In the genomic region with DNA sequence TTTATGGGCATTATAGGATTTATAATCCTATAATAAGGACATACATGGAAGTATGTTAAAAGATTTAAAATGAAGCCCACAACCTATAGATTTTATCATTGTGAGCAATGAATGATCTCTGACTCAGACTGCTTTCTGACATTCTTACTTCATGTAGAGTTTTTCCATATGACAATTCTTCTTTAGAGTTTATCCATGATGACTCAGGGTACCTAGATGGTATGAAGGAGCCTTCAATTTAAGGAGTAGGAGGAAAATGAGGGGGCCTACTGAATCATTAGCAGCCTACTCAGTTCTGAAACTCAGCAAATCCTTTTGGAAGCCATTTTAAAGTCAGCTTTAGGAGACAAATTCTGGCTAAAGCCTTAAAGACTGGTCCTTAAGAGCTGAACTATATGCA, we compare ENCODE assay signal across 12 cellular contexts. TPM values are rescaled to one million over a fixed set of nuclear protein-coding genes. Genes with fewer than 3 reads are reported as not detected.
DNase-seq lines count a peak whose midpoint lies in the region; ATAC-seq and TF ChIP-seq lines count a peak whose summit lies in the region.
"Had no signal": no experiment of that assay in that cellular context is flagged by ENCODE, and none has a peak within 500 bp of the region (broad histone marks: within the 10 kb centered on the region; RNA-seq: fewer than 3 reads in every experiment).

No MANE protein-coding gene starts in this region.

- H3K9me3 ChIP-seq in breast epithelium, result no peaks in the 10 kb centered on the region
- H3K9me3 ChIP-seq in osteoblast (ENCODE audit: low read depth, low read length), result no peaks in the 10 kb centered on the region
- H3K9me3 ChIP-seq: spleen had no signal

- H3K36me3 ChIP-seq in breast epithelium, result no peaks in the 10 kb centered on the region
- H3K36me3 ChIP-seq in osteoblast (ENCODE audit: insufficient read depth, low read length), result no peaks in the 10 kb centered on the region

- no peaks in the 10 kb centered on the region for H4K20me1 ChIP-seq in osteoblast (ENCODE audit: insufficient read depth, low read length)

- peaks cover 8% of the 10 kb centered on the region for H3K79me2 ChIP-seq in osteoblast (ENCODE audit: insufficient read depth, low read length)

- intact Hi-C loops in breast epithelium (cut with DNase I; ENCODE audit: low total_unique reads), result no loop called here

- no peaks in the 10 kb centered on the region for H3K27me3 ChIP-seq in breast epithelium
- no peaks in the 10 kb centered on the region for H3K27me3 ChIP-seq in osteoblast (ENCODE audit: insufficient read depth, low read length)
- H3K27me3 ChIP-seq: spleen had no signal

- H3K4me2 ChIP-seq in osteoblast (ENCODE audit: insufficient read depth, low read length), result no peak overlapping the region

- H3K27ac ChIP-seq in breast epithelium (peak overlapping the region; percentile 43 to 67), osteoblast (ENCODE audit: low read depth, low read length) (peak overlapping the region; percentile 18)
- H3K27ac ChIP-seq: spleen had no signal

- TF ChIP-seq CTCF in breast epithelium (IDR thresholded peaks at IDR 0.05) (no peak), osteoblast (IDR thresholded peaks at IDR 0.05; ENCODE audit: extremely low read depth, low read depth, low read length) (no peak)

- H3K4me1 ChIP-seq in breast epithelium (peaks cover 3 to 13% of the 10 kb centered on the region in 2 donors), osteoblast (ENCODE audit: insufficient read depth, low read length) (peaks cover 6% of the 10 kb centered on the region)

- DNase-seq in HCEC 1CT, result peak; percentile 86
- peak; percentile 65 for DNase-seq in NCI-H226
- DNase-seq in breast epithelium (ENCODE audit: low spot score in 2 of 2), result no peak
- no peak for DNase-seq in osteoblast (ENCODE audit: insufficient read length, low spot score, missing footprints)
- no peak for DNase-seq in AG20443 (ENCODE audit: low spot score)
- DNase-seq: activated CD4-positive, alpha-beta T cell treated with anti-CD3 and anti-CD28 coated beads, Interleukin-2, amount 50 U/mL, for 48 hours; DMS 273 treated with DMSO at 0.1 percent for 48 hours; natural killer cell; NCI-H1694; spleen had no signal

- H3K4me3 ChIP-seq in breast epithelium (no peak overlapping the region), osteoblast (ENCODE audit: insufficient read depth, low read length) (no peak overlapping the region)
- H3K4me3 ChIP-seq: spleen had no signal

- H2AFZ ChIP-seq in osteoblast (ENCODE audit: low read length), result peak overlapping the region; percentile 32

- no peak for TF ChIP-seq POLR2A in breast epithelium (IDR thresholded peaks at IDR 0.05)

- ATAC-seq in HG03432 (IDR thresholded peaks at IDR 0.05; ENCODE audit: unreplicated experiment), result no peak
- no peak for ATAC-seq in HG03521 (IDR thresholded peaks at IDR 0.05; ENCODE audit: unreplicated experiment)
- ATAC-seq: natural killer cell had no signal

RNA-seq across cellular contexts. Expression of gene PELI1, which starts 10.4 kb away (rescaled TPM):
- 10 to 100 TPM; 31.8 to 51.7 (median 40.6) TPM for total RNA-seq in breast epithelium
- total RNA-seq in osteoblast, result 5.1 and 5.6 TPM in 2 replicates

Comparison
In these comparisons a context has a peak if more than half of its experiments do, and no peak if none do; other contexts are left out.
1. DNase-seq: peak in HCEC 1CT (single experiment) and NCI-H226 (single experiment); none in breast epithelium (0 of 2), osteoblast (single experiment) and AG20443 (single experiment).